Comparison of ENCODE assay signal across 21 cellular contexts in genomic region chr20:21433329-21433890, GRCh38. TPM values are rescaled to one million over a fixed set of nuclear protein-coding genes. Genes with fewer than 3 reads are reported as not detected.
DNase-seq lines count a peak whose midpoint lies in the region; ATAC-seq and TF ChIP-seq lines count a peak whose summit lies in the region.
"Had no signal": no experiment of that assay in that cellular context is flagged by ENCODE, and none has a peak within 500 bp of the region (broad histone marks: within the 10 kb centered on the region; RNA-seq: fewer than 3 reads in every experiment).

No MANE protein-coding gene starts in this region.

- H2AFZ ChIP-seq in mammary epithelial cell (ENCODE audit: low read depth, low read length) (peak overlapping the region; percentile 4), osteoblast (ENCODE audit: low read length) (peak overlapping the region; percentile 40)

- CTCF ChIA-PET in mammary epithelial cell (lab: Charles Lee; ENCODE audit: low non-redundant PET), result no interaction called here

- intact Hi-C loops in mammary epithelial cell (cut with micrococcal nuclease), result no loop called here

- dilution Hi-C loops in mammary epithelial cell (cut with HindIII; ENCODE audit: low sequenced_read_pairs), result no loop called here

- H3K79me2 ChIP-seq in mammary epithelial cell (ENCODE audit: insufficient read depth, low read length) (no peaks in the 10 kb centered on the region), osteoblast (ENCODE audit: insufficient read depth, low read length) (no peaks in the 10 kb centered on the region)

- H3K4me3 ChIP-seq in mammary epithelial cell (replicated peaks in 1 of 3; ENCODE audit: insufficient read depth in 1 of 3, low read depth in 2 of 3, low read length in 3 of 3) (no peak overlapping the region), osteoblast (ENCODE audit: insufficient read depth, low read length) (no peak overlapping the region)
- H3K4me3 ChIP-seq: gastroesophageal sphincter, pancreas, skin epidermis, tibial artery had no signal

- no peak overlapping the region for H3K9ac ChIP-seq in mammary epithelial cell (ENCODE audit: insufficient read depth, low read length)

- WGBS in mammary epithelial cell (ENCODE audit: low coverage, missing lambda C conversion rate), result 95% methylated on average over 2 of the region's 2 CpGs

- peak; percentile 7 for DNase-seq in GM03348 (ENCODE audit: low spot score)
- peak; percentile 96 for DNase-seq in M059J (ENCODE audit: low read depth)
- peak; percentile 62 for DNase-seq in mammary epithelial cell
- DNase-seq in osteoblast (ENCODE audit: insufficient read length, low spot score, missing footprints), result peak; percentile 22
- DNase-seq in cerebellar nuclear complex (lab: John Stamatoyannopoulos, UW), result no peak
- DNase-seq: activated CD8-positive, alpha-beta T cell treated with anti-CD3 and anti-CD28 coated beads, Interleukin-2, amount 10 ng/mL, durations not matched to agents 7 days and 5 days; DMS53; Kasumi-1; NCI-H510A; pancreas; tibial artery; WERI-Rb-1 had no signal

- H3K9me3 ChIP-seq in mammary epithelial cell (replicated peaks; ENCODE audit: insufficient read depth, low read length) (no peaks in the 10 kb centered on the region), osteoblast (ENCODE audit: low read depth, low read length) (no peaks in the 10 kb centered on the region)
- H3K9me3 ChIP-seq: gastroesophageal sphincter, pancreas, tibial artery had no signal

- BruUV-seq in mammary epithelial cell (replicated peaks; lab: Mats Ljungman, UMichigan), result no TSS peak

- no peaks in the 10 kb centered on the region for H3K36me3 ChIP-seq in mammary epithelial cell (ENCODE audit: insufficient read depth, low read length)
- no peaks in the 10 kb centered on the region for H3K36me3 ChIP-seq in osteoblast (ENCODE audit: insufficient read depth, low read length)
- H3K36me3 ChIP-seq: gastroesophageal sphincter, pancreas, tibial artery, WERI-Rb-1 had no signal

- H3K4me1 ChIP-seq in mammary epithelial cell (ENCODE audit: insufficient read depth, low read length) (peaks cover 29% of the 10 kb centered on the region), osteoblast (ENCODE audit: insufficient read depth, low read length) (peaks cover 30% of the 10 kb centered on the region)
- H3K4me1 ChIP-seq: gastroesophageal sphincter, pancreas, tibial artery had no signal

- no peak overlapping the region for H3K4me2 ChIP-seq in mammary epithelial cell (ENCODE audit: insufficient read depth, low read depth, low read length)
- peak overlapping the region; percentile 15 for H3K4me2 ChIP-seq in osteoblast (ENCODE audit: insufficient read depth, low read length)

- H3K27ac ChIP-seq in mammary epithelial cell (ENCODE audit: insufficient read depth, low read depth, low read length), result no peak overlapping the region
- peak overlapping the region; percentile 6 for H3K27ac ChIP-seq in osteoblast (ENCODE audit: low read depth, low read length)
- H3K27ac ChIP-seq: C4-2B, gastroesophageal sphincter, pancreas, skin epidermis, tibial artery, WERI-Rb-1 had no signal

- no peak for ATAC-seq in GM19455 (IDR thresholded peaks at IDR 0.05; ENCODE audit: unreplicated experiment)
- no peak for ATAC-seq in HG03565 (IDR thresholded peaks at IDR 0.05; ENCODE audit: unreplicated experiment)
- ATAC-seq: activated CD8-positive, alpha-beta T cell treated with anti-CD3 and anti-CD28 coated beads, Interleukin-2, amount 10 ng/mL, durations not matched to agents 7 days and 5 days; gastroesophageal sphincter; pancreas had no signal

- H3K27me3 ChIP-seq in mammary epithelial cell (ENCODE audit: insufficient read depth, low read length), result no peaks in the 10 kb centered on the region
- no peaks in the 10 kb centered on the region for H3K27me3 ChIP-seq in osteoblast (ENCODE audit: insufficient read depth, low read length)
- H3K27me3 ChIP-seq: pancreas had no signal

- TF ChIP-seq CTCF in mammary epithelial cell (conservative IDR thresholded peaks at IDR 0.05 in 1 of 2, IDR thresholded peaks at IDR 0.05 in 1 of 2; ENCODE audit: extremely low read depth in 1 of 2, insufficient read depth in 1 of 2, low read depth in 1 of 2, low read length in 2 of 2) (no peak), osteoblast (IDR thresholded peaks at IDR 0.05; ENCODE audit: extremely low read depth, low read depth, low read length) (no peak)

- H4K20me1 ChIP-seq in mammary epithelial cell (ENCODE audit: insufficient read depth, low read length) (no peaks in the 10 kb centered on the region), osteoblast (ENCODE audit: insufficient read depth, low read length) (no peaks in the 10 kb centered on the region)

- in situ Hi-C loops in mammary epithelial cell (cut with MboI; ENCODE audit: low sequenced_read_pairs in 2 of 2), result no loop called here

RNA-seq across cellular contexts. Expression of gene NKX2-4, which starts 36.1 kb away (rescaled TPM):
- 0.86 and 1.2 TPM in 2 replicates for total RNA-seq in M059J (2014; rRNA removed; shearing (Covaris generic))
- total RNA-seq in mammary epithelial cell (not detected), osteoblast (not detected in 2 replicates)
- polyA plus RNA-seq in mammary epithelial cell, result not detected
- not detected for polyA minus RNA-seq in mammary epithelial cell
- total RNA-seq: activated CD8-positive, alpha-beta T cell treated with anti-CD3 and anti-CD28 coated beads, Interleukin-2, amount 10 ng/mL, durations not matched to agents 7 days and 5 days; chondrocyte; gastroesophageal sphincter; lower leg skin; myocyte; OCI-LY7; pancreas had no signal
- polyA plus RNA-seq: pancreas had no signal

Comparison
In these comparisons a context has a peak if more than half of its experiments do, and no peak if none do; other contexts are left out.
1. DNase-seq: peak in GM03348 (single experiment), M059J (single experiment), mammary epithelial cell (single experiment) and osteoblast (single experiment); none in cerebellar nuclear complex (0 of 2).